ENCODE assay signal across 9 cellular contexts in genomic region chr14:101120636-101121398, GRCh38.
A peak's percentile ranks its signal among the peaks of the same experiment; 100 is the strongest.
DNase-seq lines count a peak whose midpoint lies in the region; ATAC-seq and TF ChIP-seq lines count a peak whose summit lies in the region.
"Had no signal": no experiment of that assay in that cellular context is flagged by ENCODE, and none has a peak within 500 bp of the region (broad histone marks: within the 10 kb centered on the region; RNA-seq: fewer than 3 reads in every experiment).

No MANE protein-coding gene starts in this region.

- H3K4me3 ChIP-seq in OCI-LY7 (ENCODE audit: low read depth, low read length, poor library complexity, severe bottlenecking): no peak overlapping the region
- H3K4me3 ChIP-seq: A549 had no signal

- no peak overlapping the region for H3K4me2 ChIP-seq in OCI-LY7 (ENCODE audit: low read length)
- H3K4me2 ChIP-seq: A549 had no signal

- H3K9me3 ChIP-seq in OCI-LY7 (ENCODE audit: low read length): no peaks in the 10 kb centered on the region
- H3K9me3 ChIP-seq: A549 had no signal

- H3K36me3 ChIP-seq in OCI-LY7 (ENCODE audit: insufficient read depth, low read length): no peaks in the 10 kb centered on the region

- H3K27ac ChIP-seq in OCI-LY7 (ENCODE audit: low read depth, low read length, poor library complexity, severe bottlenecking): no peak overlapping the region
- H3K27ac ChIP-seq: A549 had no signal

- TF ChIP-seq CTCF in OCI-LY7 (conservative IDR thresholded peaks at IDR 0.05; ENCODE audit: low read length): no peak

- POLR2A ChIA-PET in OCI-LY7 (lab: Charles Lee): no interaction called here

- no peaks in the 10 kb centered on the region for H3K79me2 ChIP-seq in OCI-LY7 (ENCODE audit: insufficient read depth, low read depth, low read length)

- no peaks in the 10 kb centered on the region for H3K4me1 ChIP-seq in OCI-LY7 (ENCODE audit: insufficient read depth, low read length, poor library complexity, severe bottlenecking)
- H3K4me1 ChIP-seq: A549 had no signal

- no peak for ATAC-seq in HG02840 (IDR thresholded peaks at IDR 0.05; ENCODE audit: low FRiP score, unreplicated experiment)

- H4K20me1 ChIP-seq in OCI-LY7 (ENCODE audit: insufficient read depth, low read length): no peaks in the 10 kb centered on the region

- BruUV-seq in OCI-LY7 (replicated peaks; lab: Mats Ljungman, UMichigan): no TSS peak

- CTCF ChIA-PET in OCI-LY7 (lab: Charles Lee; ENCODE audit: unreplicated experiment): no interaction called here

- peak overlapping the region; percentile 57 for H2AFZ ChIP-seq in OCI-LY7 (ENCODE audit: low read length)

- peak in 2 of 3 experiments; percentile 15 to 56 for DNase-seq in NCI-H1417 (lab: John Stamatoyannopoulos, UW)
- DNase-seq in NCI-H1417 treated with DMSO at 0.1 percent for 48 hours (lab: John Stamatoyannopoulos, UW): no peak
- peak; percentile 4 for DNase-seq in OCI-LY7 (ENCODE audit: low spot score)
- DNase-seq in head of caudate nucleus: peak in 34 of 42 donors; percentile 14 to 68 (median 40)
- DNase-seq in smooth muscle cell of the brain vasculature (ENCODE audit: low read depth, low spot score): peak; percentile 23
- DNase-seq in DMS153 (lab: John Stamatoyannopoulos, UW): no peak
- no peak for DNase-seq in NCI-H82 (lab: John Stamatoyannopoulos, UW)

- no peaks in the 10 kb centered on the region for H3K9me2 ChIP-seq in OCI-LY7 (ENCODE audit: insufficient read depth, low read length)

- intact Hi-C loops in OCI-LY7 (cut with micrococcal nuclease; ENCODE audit: unreplicated experiment) (no loop called here), head of caudate nucleus (cut with DNase I) (no loop called here)

Comparison
In these comparisons a context has a peak if more than half of its experiments do, and no peak if none do; other contexts are left out.
1. DNase-seq: peak in NCI-H1417 (2 of 3), OCI-LY7 (single experiment), head of caudate nucleus (34 of 42) and smooth muscle cell of the brain vasculature (single experiment); none in NCI-H1417 treated with DMSO at 0.1 percent for 48 hours (single experiment), DMS153 (single experiment) and NCI-H82 (single experiment).